1 cellular context compared by ENCODE assay signal in the genomic region with DNA sequence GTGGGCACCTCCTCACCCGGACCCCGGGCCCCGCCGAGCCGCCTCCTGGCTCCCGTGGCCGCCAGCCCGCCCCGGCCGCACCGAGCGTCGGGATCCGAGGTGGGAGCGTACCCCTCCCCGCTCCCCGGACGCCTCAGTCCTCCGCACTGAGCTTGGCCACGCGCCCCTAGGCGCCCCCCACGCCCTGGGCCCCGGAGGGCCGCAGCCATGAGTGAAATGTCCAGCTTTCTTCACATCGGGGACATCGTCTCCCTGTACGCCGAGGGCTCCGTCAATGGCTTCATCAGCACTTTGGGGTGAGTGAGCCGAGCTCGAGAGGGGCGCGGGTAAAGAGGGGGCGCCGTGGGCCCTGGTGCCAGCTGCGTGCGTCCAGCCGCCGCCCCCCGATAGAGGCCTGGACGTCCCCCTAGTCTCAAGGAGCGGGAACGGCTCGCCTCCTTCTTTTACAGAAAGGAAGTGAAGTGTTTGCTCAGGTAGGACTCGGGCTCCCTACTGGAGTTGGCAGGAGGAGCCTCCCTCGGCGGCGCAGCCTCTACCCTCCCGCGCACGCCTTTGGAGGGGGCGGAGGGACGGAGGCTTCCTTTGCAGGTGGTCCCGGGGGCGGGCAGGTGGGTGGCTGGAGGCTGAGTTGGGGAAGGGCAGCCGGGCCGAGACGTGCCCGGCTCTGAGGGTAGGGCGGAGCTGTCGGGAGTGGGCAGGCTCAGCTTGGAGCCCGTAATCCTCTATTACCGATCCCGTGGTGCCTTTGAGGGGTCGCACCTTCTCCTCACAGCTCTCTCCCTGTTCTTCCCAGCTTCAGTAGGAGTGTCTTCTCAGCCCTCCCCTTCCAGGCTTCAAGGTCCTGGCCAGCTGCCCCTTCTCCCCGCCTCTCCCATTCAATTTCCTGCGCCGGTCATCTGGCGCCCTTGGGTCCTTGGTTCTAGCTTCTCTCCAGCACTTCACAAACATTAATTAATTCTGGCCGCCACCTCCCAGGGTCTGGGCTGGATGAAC.
TF ChIP-seq lines count a peak whose summit lies in the region.

No MANE protein-coding gene starts in this region.

TF ChIP-seq in GM23338, 12 proteins besides CTCF, POLR2A, EP300 and RAD21 (continued from another document):
- TF ChIP-seq ETS1 (IDR thresholded peaks at IDR 0.05) (no peak), ZNF114 (CRISPR knock-in tag; IDR thresholded peaks at IDR 0.05) (no peak), ZNF331 (CRISPR knock-in tag; IDR thresholded peaks at IDR 0.05; ENCODE audit: low read depth) (no peak), STAT1 (IDR thresholded peaks at IDR 0.05; ENCODE audit: unreplicated experiment) (no peak), CREB1 (CRISPR knock-in tag; IDR thresholded peaks at IDR 0.05; ENCODE audit: low read depth) (no peak), NANOG (IDR thresholded peaks at IDR 0.05; ENCODE audit: borderline replicate concordance) (no peak), EZH2phosphoT487 (IDR thresholded peaks at IDR 0.05; ENCODE audit: unreplicated experiment) (no peak), POLR2AphosphoS5 (IDR thresholded peaks at IDR 0.05; ENCODE audit: low read depth) (no peak), JUNB (IDR thresholded peaks at IDR 0.05; ENCODE audit: unreplicated experiment) (no peak), EZH2 (IDR thresholded peaks at IDR 0.05; ENCODE audit: low read depth, unreplicated experiment) (no peak)
- TF ChIP-seq, protein P1, sequence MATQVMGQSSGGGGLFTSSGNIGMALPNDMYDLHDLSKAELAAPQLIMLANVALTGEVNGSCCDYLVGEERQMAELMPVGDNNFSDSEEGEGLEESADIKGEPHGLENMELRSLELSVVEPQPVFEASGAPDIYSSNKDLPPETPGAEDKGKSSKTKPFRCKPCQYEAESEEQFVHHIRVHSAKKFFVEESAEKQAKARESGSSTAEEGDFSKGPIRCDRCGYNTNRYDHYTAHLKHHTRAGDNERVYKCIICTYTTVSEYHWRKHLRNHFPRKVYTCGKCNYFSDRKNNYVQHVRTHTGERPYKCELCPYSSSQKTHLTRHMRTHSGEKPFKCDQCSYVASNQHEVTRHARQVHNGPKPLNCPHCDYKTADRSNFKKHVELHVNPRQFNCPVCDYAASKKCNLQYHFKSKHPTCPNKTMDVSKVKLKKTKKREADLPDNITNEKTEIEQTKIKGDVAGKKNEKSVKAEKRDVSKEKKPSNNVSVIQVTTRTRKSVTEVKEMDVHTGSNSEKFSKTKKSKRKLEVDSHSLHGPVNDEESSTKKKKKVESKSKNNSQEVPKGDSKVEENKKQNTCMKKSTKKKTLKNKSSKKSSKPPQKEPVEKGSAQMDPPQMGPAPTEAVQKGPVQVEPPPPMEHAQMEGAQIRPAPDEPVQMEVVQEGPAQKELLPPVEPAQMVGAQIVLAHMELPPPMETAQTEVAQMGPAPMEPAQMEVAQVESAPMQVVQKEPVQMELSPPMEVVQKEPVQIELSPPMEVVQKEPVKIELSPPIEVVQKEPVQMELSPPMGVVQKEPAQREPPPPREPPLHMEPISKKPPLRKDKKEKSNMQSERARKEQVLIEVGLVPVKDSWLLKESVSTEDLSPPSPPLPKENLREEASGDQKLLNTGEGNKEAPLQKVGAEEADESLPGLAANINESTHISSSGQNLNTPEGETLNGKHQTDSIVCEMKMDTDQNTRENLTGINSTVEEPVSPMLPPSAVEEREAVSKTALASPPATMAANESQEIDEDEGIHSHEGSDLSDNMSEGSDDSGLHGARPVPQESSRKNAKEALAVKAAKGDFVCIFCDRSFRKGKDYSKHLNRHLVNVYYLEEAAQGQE (IDR thresholded peaks at IDR 0.05; ENCODE audit: unreplicated experiment): no peak
